ENCODE assay signal across 25 cellular contexts in the genomic region with DNA sequence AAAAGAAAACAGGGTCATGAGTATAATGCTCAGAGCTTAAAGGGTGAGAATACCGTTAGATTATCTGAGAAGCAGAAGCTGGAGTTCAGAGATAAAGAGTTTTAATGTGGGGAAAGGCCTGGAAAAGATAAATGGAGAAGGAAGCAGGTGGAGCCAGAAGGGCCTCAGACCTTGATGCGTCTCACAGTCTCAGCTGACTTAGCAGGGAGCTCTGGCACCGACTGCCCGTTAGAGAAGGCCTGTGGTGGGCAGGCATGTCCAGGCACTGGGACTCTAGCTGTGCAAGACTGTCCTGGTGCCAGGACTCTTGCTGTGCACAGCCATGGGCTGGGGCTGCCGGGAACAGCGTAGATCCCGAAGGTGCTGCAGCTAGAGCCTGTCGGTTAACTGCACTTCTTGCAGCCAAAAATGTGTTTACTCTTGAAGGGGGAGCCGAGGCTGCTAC. TPM values are rescaled to one million over a fixed set of nuclear protein-coding genes. Genes with fewer than 3 reads are reported as not detected.
DNase-seq lines count a peak whose midpoint lies in the region; ATAC-seq, FAIRE-seq and TF ChIP-seq lines count a peak whose summit lies in the region.
"Had no signal": no experiment of that assay in that cellular context is flagged by ENCODE, and none has a peak within 500 bp of the region (broad histone marks: within the 10 kb centered on the region; RNA-seq: fewer than 3 reads in every experiment).

No MANE protein-coding gene starts in this region.

- H3K4me2 ChIP-seq in HepG2 (ENCODE audit: low read depth, low read length) = no peak overlapping the region
- H3K4me2 ChIP-seq: neural progenitor cell had no signal

- H3K27me3 ChIP-seq in liver (ENCODE audit: control insufficient read depth in 4 of 4, insufficient read depth in 4 of 4, low read length in 3 of 4) = no peaks in the 10 kb centered on the region
- H3K27me3 ChIP-seq in HepG2 (ENCODE audit: control insufficient read depth in 1 of 2, insufficient read depth in 2 of 2, low read length in 2 of 2) = peaks cover 0 to 12% of the 10 kb centered on the region in 2 experiments; a peak in 2 of 5 replicates
- H3K27me3 ChIP-seq in esophagus squamous epithelium = peaks cover 0 to 7% (median 0%) of the 10 kb centered on the region in 4 donors
- H3K27me3 ChIP-seq: brain microvascular endothelial cell, neural progenitor cell had no signal

- H3K27ac ChIP-seq in liver (ENCODE audit: low read depth in 1 of 2, low read length in 2 of 2) (no peak overlapping the region), HepG2 (ENCODE audit: extremely low read length, insufficient read depth, low read length) (no peak overlapping the region), RWPE1 (peak overlapping the region; percentile 68), esophagus squamous epithelium (peak overlapping the region in 3 of 4 donors; percentile 35 to 62 (median 39))
- H3K27ac ChIP-seq: brain microvascular endothelial cell, C4-2B, gastrocnemius medialis, neural progenitor cell, tibial artery had no signal

- TF ChIP-seq POLR2A in HepG2 (IDR thresholded peaks at IDR 0.05; ENCODE audit: insufficient read depth in 1 of 2, low read depth in 2 of 2, low read length in 2 of 2) (no peak), esophagus squamous epithelium (IDR thresholded peaks at IDR 0.05) (no peak), GM18505 (IDR thresholded peaks at IDR 0.05; ENCODE audit: borderline replicate concordance, extremely low read depth, insufficient read depth, insufficient read length) (no peak)

- H3K4me1 ChIP-seq in liver (ENCODE audit: control insufficient read depth in 4 of 4, insufficient read depth in 4 of 4, low read length in 3 of 4) (peaks cover 0 to 5% (median 2%) of the 10 kb centered on the region in 4 donors), HepG2 (ENCODE audit: insufficient read depth, low read length) (no peaks in the 10 kb centered on the region), esophagus squamous epithelium (peaks cover 7 to 75% (median 7%) of the 10 kb centered on the region in 3 donors)
- H3K4me1 ChIP-seq: gastrocnemius medialis, neural progenitor cell, tibial artery had no signal

- no peaks in the 10 kb centered on the region for H4K20me1 ChIP-seq in HepG2 (ENCODE audit: insufficient read depth, low read length)

- H3K36me3 ChIP-seq in liver (ENCODE audit: control insufficient read depth in 4 of 4, insufficient read depth in 3 of 4, low read depth in 1 of 4, low read length in 3 of 4) (no peaks in the 10 kb centered on the region), HepG2 (replicated peaks in 1 of 2; ENCODE audit: control insufficient read depth in 1 of 2, insufficient read depth in 2 of 2, low read length in 2 of 2) (no peaks in the 10 kb centered on the region), esophagus squamous epithelium (no peaks in the 10 kb centered on the region)
- H3K36me3 ChIP-seq: brain microvascular endothelial cell, gastrocnemius medialis, neural progenitor cell, tibial artery had no signal

- H3K4me3 ChIP-seq in liver (ENCODE audit: low read depth in 1 of 3, low read length in 3 of 3) = no peak overlapping the region
- no peak overlapping the region for H3K4me3 ChIP-seq in HepG2 (replicated peaks in 1 of 3; ENCODE audit: insufficient read depth in 1 of 3, low read depth in 2 of 3, low read length in 3 of 3)
- no peak overlapping the region for H3K4me3 ChIP-seq in esophagus squamous epithelium
- H3K4me3 ChIP-seq: gastrocnemius medialis, mucosa of descending colon, neural progenitor cell, tibial artery had no signal

- H3K79me2 ChIP-seq in HepG2 (ENCODE audit: insufficient read depth, low read length) = no peaks in the 10 kb centered on the region

- no peak for DNase-seq in HepG2 (ENCODE audit: low spot score)
- DNase-seq in RWPE1 (ENCODE audit: low spot score) = no peak
- DNase-seq in esophagus squamous epithelium (lab: John Stamatoyannopoulos, UW) = no peak
- DNase-seq in GM19239 (ENCODE audit: insufficient read length, low spot score) = no peak
- DNase-seq in kidney glomerular epithelial cell (lab: John Stamatoyannopoulos, UW) = no peak
- DNase-seq: ACHN; activated CD4-positive, CD25-positive, alpha-beta regulatory T cell; activated CD8-positive, alpha-beta T cell treated with anti-CD3 and anti-CD28 coated beads, Interleukin-2, amount 10 ng/mL, durations not matched to agents 7 days and 5 days; brain microvascular endothelial cell; DMS153; gastrocnemius medialis; mucosa of descending colon; NCI-H2171 treated with DMSO at 0.1 percent for 48 hours; SHP77; stimulated activated CD4-positive, alpha-beta T cell treated with anti-CD3 and anti-CD28 coated beads, Interleukin-15, amount 100 ng/mL, for 24 hours; stimulated activated naive CD4-positive, alpha-beta T cell had no signal

- H3K9me3 ChIP-seq in liver (ENCODE audit: control insufficient read depth in 4 of 4, low read length in 3 of 4) = no peaks in the 10 kb centered on the region
- no peaks in the 10 kb centered on the region for H3K9me3 ChIP-seq in HepG2 (ENCODE audit: low read length)
- H3K9me3 ChIP-seq in esophagus squamous epithelium = no peaks in the 10 kb centered on the region
- H3K9me3 ChIP-seq: gastrocnemius medialis, mucosa of descending colon, tibial artery had no signal

- ATAC-seq in HepG2 (no peak), HG02840 (IDR thresholded peaks at IDR 0.05; ENCODE audit: low FRiP score, unreplicated experiment) (no peak), GM18505 (IDR thresholded peaks at IDR 0.05; ENCODE audit: unreplicated experiment) (no peak)
- ATAC-seq: activated CD8-positive, alpha-beta T cell treated with anti-CD3 and anti-CD28 coated beads, Interleukin-2, amount 10 ng/mL, durations not matched to agents 7 days and 5 days; gastrocnemius medialis; left colon; mucosa of descending colon had no signal

- H3K9ac ChIP-seq in liver (ENCODE audit: low read depth in 1 of 2, low read length in 2 of 2) (no peak overlapping the region), HepG2 (ENCODE audit: insufficient read depth, low read depth, low read length) (no peak overlapping the region)
- H3K9ac ChIP-seq: neural progenitor cell had no signal

- CTCF ChIA-PET in HepG2 (lab: Yijun Ruan, JAX; ENCODE audit: low intra/inter-chr PET ratio, low total read pairs) = no interaction called here
- CTCF ChIA-PET in RWPE1 (lab: Yijun Ruan, JAX) = interaction anchor here (1.3 to 2.6 kb wide), 2 partner anchors 12 to 49 kb away, joined by 4 to 8 read pairs; a partner anchor contains a TSS

- TF ChIP-seq CTCF in liver (IDR thresholded peaks at IDR 0.05; ENCODE audit: low read depth, low read length, missing input control) (no peak), HepG2 (CRISPR knock-in tag; IDR thresholded peaks at IDR 0.05) (no peak), RWPE1 (conservative IDR thresholded peaks at IDR 0.05; ENCODE audit: low read depth) (no peak), esophagus squamous epithelium (IDR thresholded peaks at IDR 0.05) (no peak)

- no peak for FAIRE-seq in HepG2 (lab: Jason Lieb, UNC)
- no peak for FAIRE-seq in GM19239 (lab: Jason Lieb, UNC)

- POLR2A ChIA-PET in HepG2 (lab: Yijun Ruan, JAX) (no interaction called here), RWPE1 (lab: Yijun Ruan, JAX; ENCODE audit: low non-redundant PET) (interaction anchor here (0.6 kb wide), 1 partner anchor 882 kb away, joined by 4 read pairs; no protein-coding TSS in a partner anchor)

- TF ChIP-seq EP300 in HepG2 (IDR thresholded peaks at IDR 0.05; ENCODE audit: low read depth in 2 of 2, low read length in 2 of 2) (no peak), HepG2 (CRISPR knock-in tag; IDR thresholded peaks at IDR 0.05; ENCODE audit: borderline replicate concordance) (no peak)

- WGBS in liver = 29% methylated on average over 9 of the region's 9 CpGs
- WGBS in HepG2 (ENCODE audit: low lambda C conversion rate) = 40% methylated on average over 8 of the region's 9 CpGs
- 21 to 42% methylated on average over 6 to 9 of the region's 9 CpGs for whole genome bisulfite sequencing in esophagus squamous epithelium, 2 donors

- intact Hi-C loops in HepG2 (cut with micrococcal nuclease; ENCODE audit: unreplicated experiment) = no loop called here
- intact Hi-C loops in esophagus squamous epithelium (cut with DNase I) = no loop called here

- TF ChIP-seq RAD21 in liver (IDR thresholded peaks at IDR 0.05) = no peak
- no peak for TF ChIP-seq RAD21 in HepG2 (CRISPR knock-in tag; IDR thresholded peaks at IDR 0.05)

- H2AFZ ChIP-seq in HepG2 (ENCODE audit: low read length) = no peak overlapping the region
- H2AFZ ChIP-seq: neural progenitor cell had no signal

- BruUV-seq in HepG2 (replicated peaks; lab: Mats Ljungman, UMichigan) = no TSS peak

- in situ Hi-C loops in HepG2 (cut with HindIII; ENCODE audit: extremely low pct_ligation_motif_present, low pct_unique_long_range_greater_than_20kb) = no loop called here

RNA-seq across cellular contexts. Expression of a gene that starts 3.8 kb away (rescaled TPM):
- total RNA-seq in liver = under 1 TPM in 1 of 2 donors, not detected in 1; 0.25 TPM
- under 1 TPM; 0.64 to 0.68 TPM for polyA plus RNA-seq in liver
- not detected in 2 replicates for total RNA-seq in HepG2 (2016; rRNA removed; fragmentation: Illumina TruSeq; extraction: Trizol)
- total RNA-seq in HepG2 (2016; cell fraction: cytosol; rRNA removed; fragmentation: Illumina TruSeq; extraction: Trizol; ENCODE audit: low read depth) = not detected in 2 replicates
- total RNA-seq in HepG2 (2016; cell fraction: insoluble cytoplasmic fraction; rRNA removed; fragmentation: Illumina TruSeq; extraction: Trizol) = not detected in 2 replicates
- total RNA-seq in HepG2 (2016; cell fraction: membrane; rRNA removed; fragmentation: Illumina TruSeq; extraction: Trizol) = not detected in 2 replicates
- total RNA-seq in HepG2 (2016; cell fraction: nucleus; rRNA removed; fragmentation: Illumina TruSeq; extraction: Trizol) = not detected in 2 replicates
- 0.55 and 0.82 TPM in 2 replicates for polyA plus RNA-seq in HepG2 (2011; rRNA removed)
- 0.67 and 1.1 TPM in 2 replicates for polyA plus RNA-seq in HepG2 (2011; cell fraction: cytosol; rRNA removed)
- 0.12 and 0.47 TPM in 2 replicates for polyA plus RNA-seq in HepG2 (2011; cell fraction: nucleus; rRNA removed)
- not detected in 2 replicates for polyA plus RNA-seq in HepG2 (2012)
- polyA plus RNA-seq in HepG2 (2016; cell fraction: cytosol; fragmentation: Illumina TruSeq; extraction: Trizol; ENCODE audit: low read depth) = not detected in 2 replicates
- polyA plus RNA-seq in HepG2 (2016; cell fraction: insoluble cytoplasmic fraction; fragmentation: Illumina TruSeq; extraction: Trizol; ENCODE audit: low read depth) = not detected in 2 replicates
- not detected in 2 replicates for polyA plus RNA-seq in HepG2 (2016; cell fraction: membrane; fragmentation: Illumina TruSeq; extraction: Trizol; ENCODE audit: low read depth)
- not detected in 2 replicates for polyA plus RNA-seq in HepG2 (2016; cell fraction: nucleus; fragmentation: Illumina TruSeq; extraction: Trizol; ENCODE audit: insufficient read depth, low read depth)
- not detected in 2 replicates for polyA minus RNA-seq in HepG2 (2011; rRNA and poly(A)+ RNA removed; ENCODE audit: low replicate concordance)
- not detected in 2 replicates for polyA minus RNA-seq in HepG2 (2011; cell fraction: cytosol; rRNA and poly(A)+ RNA removed)
- not detected in 2 replicates for polyA minus RNA-seq in HepG2 (2011; cell fraction: nucleus; rRNA and poly(A)+ RNA removed)
- under 1 TPM in 2 of 4 donors, not detected in 2; 0.92 to 0.99 TPM for total RNA-seq in esophagus squamous epithelium
- total RNA-seq: activated CD8-positive, alpha-beta T cell treated with anti-CD3 and anti-CD28 coated beads, Interleukin-2, amount 10 ng/mL, durations not matched to agents 7 days and 5 days; dermis microvascular lymphatic vessel endothelial cell; gastrocnemius medialis; H4; left colon; mucosa of descending colon had no signal

RNA-seq across cellular contexts. Expression of a gene that starts 12.4 kb away (rescaled TPM):
- total RNA-seq in liver = 10 to 100 TPM in 1 of 2 donors, under 1 TPM in 1; 0.14 to 18.2 TPM
- 10 to 100 TPM; 14.0 to 21.3 TPM for polyA plus RNA-seq in liver
- total RNA-seq in HepG2 (2016; rRNA removed; fragmentation: Illumina TruSeq; extraction: Trizol) = not detected in 2 replicates
- not detected in 2 replicates for total RNA-seq in HepG2 (2016; cell fraction: cytosol; rRNA removed; fragmentation: Illumina TruSeq; extraction: Trizol; ENCODE audit: low read depth)
- not detected in 2 replicates for total RNA-seq in HepG2 (2016; cell fraction: insoluble cytoplasmic fraction; rRNA removed; fragmentation: Illumina TruSeq; extraction: Trizol)
- total RNA-seq in HepG2 (2016; cell fraction: membrane; rRNA removed; fragmentation: Illumina TruSeq; extraction: Trizol) = not detected in 2 replicates
- not detected in 2 replicates for total RNA-seq in HepG2 (2016; cell fraction: nucleus; rRNA removed; fragmentation: Illumina TruSeq; extraction: Trizol)
- 0.03 and 0.04 TPM in 2 replicates for polyA plus RNA-seq in HepG2 (2011; rRNA removed)
- not detected in 2 replicates for polyA plus RNA-seq in HepG2 (2011; cell fraction: cytosol; rRNA removed)
- polyA plus RNA-seq in HepG2 (2011; cell fraction: nucleus; rRNA removed) = 0.08 TPM in 1 of 2 replicates, not detected in the other
- polyA plus RNA-seq in HepG2 (2012) = not detected in 2 replicates
- polyA plus RNA-seq in HepG2 (2016; cell fraction: cytosol; fragmentation: Illumina TruSeq; extraction: Trizol; ENCODE audit: low read depth) = not detected in 2 replicates
- not detected in 2 replicates for polyA plus RNA-seq in HepG2 (2016; cell fraction: insoluble cytoplasmic fraction; fragmentation: Illumina TruSeq; extraction: Trizol; ENCODE audit: low read depth)
- polyA plus RNA-seq in HepG2 (2016; cell fraction: membrane; fragmentation: Illumina TruSeq; extraction: Trizol; ENCODE audit: low read depth) = not detected in 2 replicates
- not detected in 2 replicates for polyA plus RNA-seq in HepG2 (2016; cell fraction: nucleus; fragmentation: Illumina TruSeq; extraction: Trizol; ENCODE audit: insufficient read depth, low read depth)
- not detected in 2 replicates for polyA minus RNA-seq in HepG2 (2011; rRNA and poly(A)+ RNA removed; ENCODE audit: low replicate concordance)
- not detected in 2 replicates for polyA minus RNA-seq in HepG2 (2011; cell fraction: cytosol; rRNA and poly(A)+ RNA removed)
- polyA minus RNA-seq in HepG2 (2011; cell fraction: nucleus; rRNA and poly(A)+ RNA removed) = not detected in 2 replicates
- 10 to 100 TPM in 1 of 4 donors, 1 to 10 TPM in 3; 4.2 to 12.0 (median 8.8) TPM for total RNA-seq in esophagus squamous epithelium
- total RNA-seq: activated CD8-positive, alpha-beta T cell treated with anti-CD3 and anti-CD28 coated beads, Interleukin-2, amount 10 ng/mL, durations not matched to agents 7 days and 5 days; dermis microvascular lymphatic vessel endothelial cell had no signal

RNA-seq across cellular contexts. Expression of a gene that starts 32.5 kb away (rescaled TPM):
- total RNA-seq in liver = 10 to 100 TPM; 46.4 to 81.8 TPM
- 100 to 1,000 TPM in 1 of 2 donors, 10 to 100 TPM in 1; 77.8 to 113 TPM for polyA plus RNA-seq in liver
- total RNA-seq in HepG2 (2016; rRNA removed; fragmentation: Illumina TruSeq; extraction: Trizol) = 6.7 and 9.7 TPM in 2 replicates
- 1.7 and 2.0 TPM in 2 replicates for total RNA-seq in HepG2 (2016; cell fraction: cytosol; rRNA removed; fragmentation: Illumina TruSeq; extraction: Trizol; ENCODE audit: low read depth)
- 7.1 and 9.8 TPM in 2 replicates for total RNA-seq in HepG2 (2016; cell fraction: insoluble cytoplasmic fraction; rRNA removed; fragmentation: Illumina TruSeq; extraction: Trizol)
- total RNA-seq in HepG2 (2016; cell fraction: membrane; rRNA removed; fragmentation: Illumina TruSeq; extraction: Trizol) = 3.3 and 3.5 TPM in 2 replicates
- total RNA-seq in HepG2 (2016; cell fraction: nucleus; rRNA removed; fragmentation: Illumina TruSeq; extraction: Trizol) = 2.5 and 3.4 TPM in 2 replicates
- 17.2 and 21.2 TPM in 2 replicates for polyA plus RNA-seq in HepG2 (2011; rRNA removed)
- 18.8 and 19.0 TPM in 2 replicates for polyA plus RNA-seq in HepG2 (2011; cell fraction: cytosol; rRNA removed)
- polyA plus RNA-seq in HepG2 (2011; cell fraction: nucleus; rRNA removed) = 6.8 and 9.1 TPM in 2 replicates
- polyA plus RNA-seq in HepG2 (2012) = 5.9 and 19.9 TPM in 2 replicates
- 3.1 TPM in 2 replicates for polyA plus RNA-seq in HepG2 (2016; cell fraction: cytosol; fragmentation: Illumina TruSeq; extraction: Trizol; ENCODE audit: low read depth)
- polyA plus RNA-seq in HepG2 (2016; cell fraction: insoluble cytoplasmic fraction; fragmentation: Illumina TruSeq; extraction: Trizol; ENCODE audit: low read depth) = 13.2 and 15.2 TPM in 2 replicates
- polyA plus RNA-seq in HepG2 (2016; cell fraction: membrane; fragmentation: Illumina TruSeq; extraction: Trizol; ENCODE audit: low read depth) = 3.8 and 3.9 TPM in 2 replicates
- 6.2 and 8.6 TPM in 2 replicates for polyA plus RNA-seq in HepG2 (2016; cell fraction: nucleus; fragmentation: Illumina TruSeq; extraction: Trizol; ENCODE audit: insufficient read depth, low read depth)
- polyA minus RNA-seq in HepG2 (2011; rRNA and poly(A)+ RNA removed; ENCODE audit: low replicate concordance) = 16.1 and 272 TPM in 2 replicates
- polyA minus RNA-seq in HepG2 (2011; cell fraction: cytosol; rRNA and poly(A)+ RNA removed) = 7.6 and 8.4 TPM in 2 replicates
- polyA minus RNA-seq in HepG2 (2011; cell fraction: nucleus; rRNA and poly(A)+ RNA removed) = 2.6 and 3.4 TPM in 2 replicates
- 100 to 1,000 TPM; 308 to 468 (median 357) TPM for total RNA-seq in esophagus squamous epithelium

RNA-seq across cellular contexts. Expression of a gene that starts 57.9 kb away (rescaled TPM):
- not detected for total RNA-seq in liver
- under 1 TPM; 0.03 to 0.24 TPM for polyA plus RNA-seq in liver
- total RNA-seq in HepG2 (2016; rRNA removed; fragmentation: Illumina TruSeq; extraction: Trizol) = not detected in 2 replicates
- not detected in 2 replicates for total RNA-seq in HepG2 (2016; cell fraction: cytosol; rRNA removed; fragmentation: Illumina TruSeq; extraction: Trizol; ENCODE audit: low read depth)
- total RNA-seq in HepG2 (2016; cell fraction: insoluble cytoplasmic fraction; rRNA removed; fragmentation: Illumina TruSeq; extraction: Trizol) = not detected in 2 replicates
- not detected in 2 replicates for total RNA-seq in HepG2 (2016; cell fraction: membrane; rRNA removed; fragmentation: Illumina TruSeq; extraction: Trizol)
- not detected in 2 replicates for total RNA-seq in HepG2 (2016; cell fraction: nucleus; rRNA removed; fragmentation: Illumina TruSeq; extraction: Trizol)
- polyA plus RNA-seq in HepG2 (2011; rRNA removed) = not detected in 2 replicates
- polyA plus RNA-seq in HepG2 (2011; cell fraction: cytosol; rRNA removed) = 0.09 TPM in 1 of 2 replicates, not detected in the other
- polyA plus RNA-seq in HepG2 (2011; cell fraction: nucleus; rRNA removed) = not detected in 2 replicates
- 0.13 TPM in 1 of 2 replicates, not detected in the other for polyA plus RNA-seq in HepG2 (2012)
- polyA plus RNA-seq in HepG2 (2016; cell fraction: cytosol; fragmentation: Illumina TruSeq; extraction: Trizol; ENCODE audit: low read depth) = not detected in 2 replicates
- polyA plus RNA-seq in HepG2 (2016; cell fraction: insoluble cytoplasmic fraction; fragmentation: Illumina TruSeq; extraction: Trizol; ENCODE audit: low read depth) = not detected in 2 replicates
- not detected in 2 replicates for polyA plus RNA-seq in HepG2 (2016; cell fraction: membrane; fragmentation: Illumina TruSeq; extraction: Trizol; ENCODE audit: low read depth)
- not detected in 2 replicates for polyA plus RNA-seq in HepG2 (2016; cell fraction: nucleus; fragmentation: Illumina TruSeq; extraction: Trizol; ENCODE audit: insufficient read depth, low read depth)
- not detected in 2 replicates for polyA minus RNA-seq in HepG2 (2011; rRNA and poly(A)+ RNA removed; ENCODE audit: low replicate concordance)
- polyA minus RNA-seq in HepG2 (2011; cell fraction: cytosol; rRNA and poly(A)+ RNA removed) = not detected in 2 replicates
- not detected in 2 replicates for polyA minus RNA-seq in HepG2 (2011; cell fraction: nucleus; rRNA and poly(A)+ RNA removed)
- total RNA-seq in esophagus squamous epithelium = under 1 TPM in 2 of 4 donors, not detected in 2; 0.48 to 0.95 TPM
- total RNA-seq: gastrocnemius medialis had no signal

Comparison
In these comparisons a context has a peak if more than half of its experiments do, and no peak if none do; other contexts are left out.
1. H3K27ac ChIP-seq: peak in RWPE1 (single experiment) and esophagus squamous epithelium (3 of 4); none in liver (0 of 2) and HepG2 (single experiment).